Comparison of ENCODE assay signal across 8 cellular contexts in genomic region chr19:55370305-55370988, GRCh38. TPM values are rescaled to one million over a fixed set of nuclear protein-coding genes. Genes with fewer than 3 reads are reported as not detected.
DNase-seq lines count a peak whose midpoint lies in the region; ATAC-seq and TF ChIP-seq lines count a peak whose summit lies in the region.

Gene IL11, minus strand, starts transcription at chr19:55370463. Its CDS starts 153 bp downstream, at chr19:55370310.

- peaks cover 0 to 20% of the 10 kb centered on the region in 2 donors for H3K4me1 ChIP-seq in thyroid gland

- TF ChIP-seq CTCF in BJ (IDR thresholded peaks at IDR 0.05; ENCODE audit: insufficient read depth, low read depth, low read length) (no peak), chondrocyte (IDR thresholded peaks at IDR 0.05) (no peak), thyroid gland (IDR thresholded peaks at IDR 0.05) (no peak)

- no peak for DNase-seq in BJ (ENCODE audit: low read depth)
- DNase-seq in MG63: peak; percentile 39
- no peak for DNase-seq in chondrocyte (ENCODE audit: low spot score)
- DNase-seq in naive thymus-derived CD8-positive, alpha-beta T cell: no peak
- no peak for DNase-seq in NCI-H2029 (lab: John Stamatoyannopoulos, UW)
- DNase-seq in HuH-7 (ENCODE audit: low spot score): no peak
- no peak for DNase-seq in SKM-1 (lab: John Stamatoyannopoulos, UW; ENCODE audit: unreplicated experiment)
- DNase-seq in thyroid gland: no peak

- no peak for ATAC-seq in naive thymus-derived CD8-positive, alpha-beta T cell

- POLR2A ChIA-PET in BJ (lab: Charles Lee): interaction anchor here (1.8 kb wide), 1 partner anchor 31 kb away, joined by 6 read pairs; the partner anchor contains the start of gene KMT5C
- POLR2A ChIA-PET in naive thymus-derived CD8-positive, alpha-beta T cell (lab: Charles Lee): interaction anchor here (1.6 kb wide), 1 partner anchor 13 kb away, joined by 6 read pairs; no protein-coding TSS in a partner anchor

- CTCF ChIA-PET in BJ (lab: Yijun Ruan, JAX): interaction anchor here (1.0 to 2.5 kb wide), 2 partner anchors 14 to 69 kb away, joined by 4 to 15 read pairs; partner anchors contain the start of gene TMEM238

- WGBS in thyroid gland, 2 donors: 6 to 7% methylated on average over 18 to 22 of the region's 32 CpGs

- H3K4me3 ChIP-seq in BJ (ENCODE audit: low read depth, low read length) (peak within 1 kb of the TSS; percentile 73), MG63 (peak within 1 kb of the TSS; percentile 29), thyroid gland (replicated peaks in 1 of 3) (peak within 1 kb of the TSS in 1 of 3 donors; percentile 9)

- peak within 1 kb of the TSS; percentile 45 for H3K27ac Mint-ChIP-seq in chondrocyte (ENCODE audit: unreplicated experiment)
- peak within 1 kb of the TSS in 5 of 10 donors; percentile 28 to 81 (median 64) for H3K27ac Mint-ChIP-seq in naive thymus-derived CD8-positive, alpha-beta T cell

- H3K27me3 Mint-ChIP-seq in chondrocyte (ENCODE audit: low read depth): no peaks in the 10 kb centered on the region
- H3K27me3 Mint-ChIP-seq in naive thymus-derived CD8-positive, alpha-beta T cell: peaks cover 21 to 59% (median 37%) of the 10 kb centered on the region in 5 donors

- no peak for TF ChIP-seq POLR2A in thyroid gland (IDR thresholded peaks at IDR 0.05)

- H3K36me3 Mint-ChIP-seq in chondrocyte (ENCODE audit: low read depth): no peaks in the 10 kb centered on the region
- peaks cover 0 to 6% (median 3%) of the 10 kb centered on the region in 3 donors for H3K36me3 Mint-ChIP-seq in naive thymus-derived CD8-positive, alpha-beta T cell

- peak within 1 kb of the TSS; percentile 74 for H3K4me3 Mint-ChIP-seq in chondrocyte (ENCODE audit: unreplicated experiment)
- peak within 1 kb of the TSS; percentile 65 to 90 (median 82) for H3K4me3 Mint-ChIP-seq in naive thymus-derived CD8-positive, alpha-beta T cell

- H3K27me3 ChIP-seq in BJ (ENCODE audit: control insufficient read depth, insufficient read depth, low read length) (no peaks in the 10 kb centered on the region), MG63 (peaks cover 11% of the 10 kb centered on the region), thyroid gland (peaks cover 41% of the 10 kb centered on the region)

- H3K4me1 Mint-ChIP-seq in chondrocyte (ENCODE audit: low read depth): peaks cover 22% of the 10 kb centered on the region
- peaks cover 8 to 19% (median 14%) of the 10 kb centered on the region in 4 donors for H3K4me1 Mint-ChIP-seq in naive thymus-derived CD8-positive, alpha-beta T cell

- intact Hi-C loops in thyroid gland (cut with DNase I): no loop called here

- H3K36me3 ChIP-seq in BJ (ENCODE audit: control insufficient read depth, insufficient read depth, low read length) (no peaks in the 10 kb centered on the region; the same call in 1 of the 2 replicates), MG63 (no peaks in the 10 kb centered on the region), thyroid gland (no peaks in the 10 kb centered on the region)

- H3K9me3 ChIP-seq in MG63: no peaks in the 10 kb centered on the region
- no peaks in the 10 kb centered on the region for H3K9me3 ChIP-seq in thyroid gland

- H3K9me3 Mint-ChIP-seq in chondrocyte (ENCODE audit: low read depth): no peaks in the 10 kb centered on the region
- H3K9me3 Mint-ChIP-seq in naive thymus-derived CD8-positive, alpha-beta T cell: peaks cover 0 to 2% (median 0%) of the 10 kb centered on the region in 9 donors

- no peak within 1 kb of the TSS for H3K27ac ChIP-seq in thyroid gland

RNA-seq across cellular contexts. Expression of gene IL11, which starts in this region (rescaled TPM):
- 11.9 and 16.4 TPM in 2 replicates for polyA plus RNA-seq in BJ (2011; rRNA removed)
- polyA minus RNA-seq in BJ (2011; rRNA and poly(A)+ RNA removed): 4.9 and 8.9 TPM in 2 replicates
- total RNA-seq in MG63 (2014; rRNA removed; shearing (Covaris generic); ENCODE audit: low replicate concordance): 0.95 TPM in 1 of 2 replicates, not detected in the other
- 2.8 to 3.7 TPM (median 3.1 TPM) in 3 replicates for total RNA-seq in chondrocyte
- under 1 TPM in 1 of 2 experiments, not detected in 1; 0.21 TPM for total RNA-seq in naive thymus-derived CD8-positive, alpha-beta T cell
- polyA plus RNA-seq in naive thymus-derived CD8-positive, alpha-beta T cell: not detected
- total RNA-seq in thyroid gland: not detected

Comparison
In these comparisons a context has a peak if more than half of its experiments do, and no peak if none do; other contexts are left out.
1. RNA of gene IL11 (polyA plus RNA-seq): 11.9 to 16.4 TPM in BJ; not detected in naive thymus-derived CD8-positive, alpha-beta T cell; every median in the first group is over 10 times any median in the second.
2. Peak in DNase-seq and H3K4me3 ChIP-seq in MG63; RNA of the gene not detected or under 1 TPM.